16 cellular contexts compared by ENCODE assay signal in genomic region chr20:12262747-12263146, GRCh38.
"Had no signal": no experiment of that assay in that cellular context is flagged by ENCODE, and none has a peak within 500 bp of the region (broad histone marks: within the 10 kb centered on the region; RNA-seq: fewer than 3 reads in every experiment).

No MANE protein-coding gene starts in this region.

- DNase-seq: dorsolateral prefrontal cortex; effector CD4-positive, alpha-beta T cell; foreskin fibroblast; gastrocnemius medialis; head of caudate nucleus; naive B cell; right lobe of liver; small intestine; stimulated activated CD4-positive, alpha-beta T cell treated with anti-CD3 and anti-CD28 coated beads, Interleukin-15, amount 100 ng/mL, for 24 hours; stimulated activated CD4-positive, alpha-beta T cell treated with anti-CD3 and anti-CD28 coated beads, Interleukin-2, amount 100 ng/mL, for 48 hours; stimulated activated naive B cell treated with anti-CD40 and anti-IgM and Interleukin-4, amounts not matched to agents 10 μg/mL and 1 μg/mL and 100 μg/mL, for 72 hours; transverse colon; upper lobe of right lung; uterus had no signal

- ATAC-seq: gastrocnemius medialis; left lobe of liver; natural killer cell treated with Interleukin-12 subunit alpha and Interleukin-12 subunit beta and Interleukin-15 and Interleukin-18, amount 100 ng/mL, for 72 hours; right lobe of liver; stimulated activated naive B cell treated with anti-CD40 and anti-IgM and Interleukin-4, amounts not matched to agents 10 μg/mL and 1 μg/mL and 100 μg/mL, for 72 hours; upper lobe of right lung had no signal
